Comparison of ENCODE assay signal across 26 cellular contexts in the genomic region with DNA sequence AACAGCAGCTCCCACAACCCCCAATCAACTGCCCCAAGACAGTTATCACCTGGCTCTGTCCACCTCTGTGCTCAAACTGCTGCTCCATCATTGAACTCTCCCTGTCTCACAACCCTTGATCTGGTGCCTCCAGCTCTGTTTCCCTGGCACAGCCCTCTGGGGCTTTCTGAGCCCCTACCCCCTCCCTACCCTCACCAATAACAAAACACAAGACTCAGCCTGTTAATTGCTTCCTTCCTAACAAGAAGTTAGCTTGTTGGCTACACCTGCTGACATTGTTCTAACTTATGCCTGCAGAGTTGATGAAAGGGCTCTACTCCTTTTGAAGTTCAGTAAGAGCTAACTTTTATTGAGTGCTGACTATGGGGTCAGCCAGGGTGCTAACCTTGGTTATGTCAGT.
DNase-seq lines count a peak whose midpoint lies in the region; ATAC-seq, FAIRE-seq and TF ChIP-seq lines count a peak whose summit lies in the region.
"Had no signal": no experiment of that assay in that cellular context is flagged by ENCODE, and none has a peak within 500 bp of the region (broad histone marks: within the 10 kb centered on the region; RNA-seq: fewer than 3 reads in every experiment).

No MANE protein-coding gene starts in this region.

- no peaks in the 10 kb centered on the region for H4K20me1 ChIP-seq in DND-41 (ENCODE audit: insufficient read depth, low read length)
- H4K20me1 ChIP-seq in Loucy (ENCODE audit: insufficient read depth, low read length, poor library complexity, severe bottlenecking): no peaks in the 10 kb centered on the region
- H4K20me1 ChIP-seq in endothelial cell of umbilical vein (replicated peaks; ENCODE audit: control insufficient read depth, extremely low read depth, insufficient read depth, low read length): no peaks in the 10 kb centered on the region

- ATAC-seq in DND-41 (ENCODE audit: insufficient read depth, low read depth) (peak; percentile 84), heart right ventricle (no peak)
- ATAC-seq: CD8-positive, alpha-beta T cell; SK-N-SH treated with all-trans-retinoic acid at 6 μM for 48 hours had no signal

- H3K9me1 ChIP-seq in endothelial cell of umbilical vein (replicated peaks; ENCODE audit: control insufficient read depth, extremely low read depth, insufficient read depth, low read length): no peaks in the 10 kb centered on the region

- no peak for TF ChIP-seq POLR2A in endothelial cell of umbilical vein (IDR thresholded peaks at IDR 0.05; ENCODE audit: low read depth, low read length)

- POLR2A ChIA-PET in endothelial cell of umbilical vein (lab: Charles Lee): no interaction called here

- H3K27ac ChIP-seq in DND-41 (ENCODE audit: low read length): no peak overlapping the region
- H3K27ac ChIP-seq in endothelial cell of umbilical vein (ENCODE audit: insufficient read depth, low read depth, low read length): no peak overlapping the region
- no peak overlapping the region for H3K27ac ChIP-seq in effector memory CD4-positive, alpha-beta T cell (ENCODE audit: insufficient read depth, low read length, poor library complexity, severe bottlenecking)
- H3K27ac ChIP-seq in heart right ventricle: no peak overlapping the region
- H3K27ac ChIP-seq: 22Rv1, HL-60, Peyer's patch had no signal

- H3K9ac ChIP-seq in DND-41 (ENCODE audit: low read depth, low read length) (no peak overlapping the region), Loucy (ENCODE audit: low read depth, low read length, poor library complexity, severe bottlenecking) (no peak overlapping the region), endothelial cell of umbilical vein (replicated peaks; ENCODE audit: extremely low read depth, insufficient read depth, low read length) (no peak overlapping the region)

- intact Hi-C loops in endothelial cell of umbilical vein (cut with micrococcal nuclease): no loop called here
- intact Hi-C loops in heart right ventricle (cut with DNase I): loop anchor here in 1 of 10 donors (5.0 kb wide), 1 partner anchor 94 kb away; no protein-coding TSS in a partner anchor

- no peaks in the 10 kb centered on the region for H3F3A ChIP-seq in Loucy (ENCODE audit: low read depth)

- dilution Hi-C loops in endothelial cell of umbilical vein (cut with MboI; ENCODE audit: extremely low pct_ligation_motif_present, low sequenced_read_pairs): no loop called here

- no peaks in the 10 kb centered on the region for H3K36me3 ChIP-seq in DND-41 (ENCODE audit: insufficient read depth, low read length)
- no peaks in the 10 kb centered on the region for H3K36me3 ChIP-seq in Loucy (ENCODE audit: insufficient read depth, low read length)
- no peaks in the 10 kb centered on the region for H3K36me3 ChIP-seq in endothelial cell of umbilical vein (ENCODE audit: control insufficient read depth in 2 of 2, extremely low read depth in 1 of 2, insufficient read depth in 2 of 2, low read length in 2 of 2)
- H3K36me3 ChIP-seq in effector memory CD4-positive, alpha-beta T cell (ENCODE audit: control insufficient read depth, insufficient read depth, low read length): no peaks in the 10 kb centered on the region
- no peaks in the 10 kb centered on the region for H3K36me3 ChIP-seq in heart right ventricle
- H3K36me3 ChIP-seq: HAP-1, Peyer's patch had no signal

- no peaks in the 10 kb centered on the region for H3K9me2 ChIP-seq in Loucy (replicated peaks; ENCODE audit: low read depth, low read length)

- no peak overlapping the region for H3K4me2 ChIP-seq in DND-41 (ENCODE audit: insufficient read depth, low read length)
- H3K4me2 ChIP-seq in Loucy (ENCODE audit: low read depth, low read length, poor library complexity, severe bottlenecking): peak overlapping the region; percentile 40
- H3K4me2 ChIP-seq in endothelial cell of umbilical vein (ENCODE audit: insufficient read depth, low read length): no peak overlapping the region

- no TSS peak for BruUV-seq in endothelial cell of umbilical vein (replicated peaks; lab: Mats Ljungman, UMichigan)

- no peak overlapping the region for H3K4me3 ChIP-seq in DND-41 (ENCODE audit: low read depth in 1 of 2, low read length in 2 of 2)
- H3K4me3 ChIP-seq in Loucy (ENCODE audit: low read length, poor library complexity, severe bottlenecking): no peak overlapping the region
- H3K4me3 ChIP-seq in endothelial cell of umbilical vein (replicated peaks in 1 of 3; ENCODE audit: insufficient read depth in 1 of 3, low read depth in 1 of 3, low read length in 3 of 3): no peak overlapping the region
- H3K4me3 ChIP-seq in effector memory CD4-positive, alpha-beta T cell (ENCODE audit: insufficient read depth, low read depth, low read length, poor library complexity, severe bottlenecking): no peak overlapping the region
- no peak overlapping the region for H3K4me3 ChIP-seq in heart right ventricle
- H3K4me3 ChIP-seq: HAP-1, Peyer's patch had no signal

- TF ChIP-seq CTCF in DND-41 (IDR thresholded peaks at IDR 0.05; ENCODE audit: borderline replicate concordance, extremely low read depth, low read length, poor library complexity, severe bottlenecking) (no peak), Loucy (conservative IDR thresholded peaks at IDR 0.05; ENCODE audit: low read length) (no peak), endothelial cell of umbilical vein (IDR thresholded peaks at IDR 0.05; ENCODE audit: extremely low read depth in 1 of 2, insufficient read depth in 1 of 2, low read depth in 1 of 2, low read length in 2 of 2) (no peak), GM13976 (IDR thresholded peaks at IDR 0.05; ENCODE audit: borderline replicate concordance, control extremely low read depth, extremely low read depth, insufficient read depth, missing control alignments) (no peak), heart right ventricle (IDR thresholded peaks at IDR 0.05) (no peak)

- H3K27me3 ChIP-seq in DND-41 (ENCODE audit: insufficient read depth, low read length, poor library complexity): peaks cover 10% of the 10 kb centered on the region
- no peaks in the 10 kb centered on the region for H3K27me3 ChIP-seq in Loucy (ENCODE audit: insufficient read depth, low read length, poor library complexity, severe bottlenecking)
- peaks cover 13 to 22% of the 10 kb centered on the region in 2 experiments for H3K27me3 ChIP-seq in endothelial cell of umbilical vein (ENCODE audit: control insufficient read depth in 2 of 2, insufficient read depth in 2 of 2, low read length in 2 of 2)
- no peaks in the 10 kb centered on the region for H3K27me3 ChIP-seq in effector memory CD4-positive, alpha-beta T cell (replicated peaks; ENCODE audit: control insufficient read depth, insufficient read depth, low read length, poor library complexity, severe bottlenecking)
- peaks cover 0 to 15% (median 7%) of the 10 kb centered on the region in 7 donors for H3K27me3 ChIP-seq in heart right ventricle
- H3K27me3 ChIP-seq: Peyer's patch had no signal

- CTCF ChIA-PET in endothelial cell of umbilical vein (lab: Charles Lee): no interaction called here

- no peaks in the 10 kb centered on the region for H3K79me2 ChIP-seq in DND-41 (ENCODE audit: insufficient read depth, low read length)
- H3K79me2 ChIP-seq in Loucy (ENCODE audit: insufficient read depth, low read length): no peaks in the 10 kb centered on the region
- no peaks in the 10 kb centered on the region for H3K79me2 ChIP-seq in endothelial cell of umbilical vein (ENCODE audit: control insufficient read depth, insufficient read depth, low read length)

- H3K4me1 ChIP-seq in DND-41 (ENCODE audit: insufficient read depth, low read length) (no peaks in the 10 kb centered on the region), Loucy (ENCODE audit: insufficient read depth, low read length, poor library complexity, severe bottlenecking) (peaks cover 34% of the 10 kb centered on the region), endothelial cell of umbilical vein (ENCODE audit: control insufficient read depth, extremely low read depth, insufficient read depth, low read length) (peaks cover 3% of the 10 kb centered on the region), heart right ventricle (peaks cover 0 to 26% (median 10%) of the 10 kb centered on the region in 9 donors)
- no peaks in the 10 kb centered on the region for H3K4me1 ChIP-seq in effector memory CD4-positive, alpha-beta T cell (ENCODE audit: control insufficient read depth, insufficient read depth, low read length, poor library complexity, severe bottlenecking)

- DNase-seq in DND-41 (peak; percentile 22), endothelial cell of umbilical vein (ENCODE audit: low read depth, low spot score) (peak; percentile 48), iPS-NIHi11 (ENCODE audit: low spot score) (peak; percentile 26), HK-2 (ENCODE audit: unreplicated experiment) (no peak), GM13976 (ENCODE audit: low spot score) (no peak), heart right ventricle (no peak)
- no peak for DNase-seq in effector memory CD4-positive, alpha-beta T cell
- DNase-seq: ACHN; AML-193; C1 segment of cervical spinal cord; CD8-positive, alpha-beta T cell; DMS153; GDM1; KG1; NCI-H1105; NCI-H146; NCI-H2029; NCI-H226; NCI-H524; NCI-H774; Peyer's patch had no signal

- FAIRE-seq in endothelial cell of umbilical vein (lab: Jason Lieb, UNC): no peak

- H3K9me3 ChIP-seq in DND-41 (ENCODE audit: insufficient read depth, low read length, severe bottlenecking) (no peaks in the 10 kb centered on the region), Loucy (ENCODE audit: insufficient read depth, low read depth, low read length) (no peaks in the 10 kb centered on the region), endothelial cell of umbilical vein (replicated peaks; ENCODE audit: control insufficient read depth, insufficient read depth, low read length) (no peaks in the 10 kb centered on the region), heart right ventricle (no peaks in the 10 kb centered on the region)
- H3K9me3 ChIP-seq in effector memory CD4-positive, alpha-beta T cell (ENCODE audit: control insufficient read depth, low read length): no peaks in the 10 kb centered on the region
- H3K9me3 ChIP-seq: HAP-1, Peyer's patch had no signal

- in situ Hi-C loops in GM13976 (cut with MboI; ENCODE audit: low sequenced_read_pairs, unreplicated experiment): no loop called here

- H2AFZ ChIP-seq in DND-41 (ENCODE audit: low read depth, low read length) (no peak overlapping the region), Loucy (ENCODE audit: low read length) (peak overlapping the region; percentile 40; the same call in 1 of the 2 replicates), endothelial cell of umbilical vein (ENCODE audit: low read depth, low read length) (no peak overlapping the region)

TF ChIP-seq in endothelial cell of umbilical vein, 7 proteins besides CTCF, POLR2A, EP300 and RAD21 (continues in another document):
- TF ChIP-seq EZH2 (IDR thresholded peaks at IDR 0.05; ENCODE audit: borderline replicate concordance, low read depth, low read length, severe bottlenecking): no peak
- no peak for TF ChIP-seq MYC (IDR thresholded peaks at IDR 0.05; ENCODE audit: low read depth, low read length)
- no peak for TF ChIP-seq POLR2AphosphoS5 (IDR thresholded peaks at IDR 0.05; ENCODE audit: insufficient read depth, low read depth, low read length)
- TF ChIP-seq FOS (IDR thresholded peaks at IDR 0.05; ENCODE audit: borderline replicate concordance, insufficient read depth, low read length): no peak
- no peak for TF ChIP-seq GATA2 (IDR thresholded peaks at IDR 0.05; ENCODE audit: insufficient read depth, insufficient read length, low read depth, low read length)

Comparison
In these comparisons a context has a peak if more than half of its experiments do, and no peak if none do; other contexts are left out.
1. DNase-seq: peak in DND-41 (single experiment), endothelial cell of umbilical vein (single experiment) and iPS-NIHi11 (single experiment); none in HK-2 (single experiment), GM13976 (single experiment), effector memory CD4-positive, alpha-beta T cell (0 of 3) and heart right ventricle (0 of 2).